Comparison of ENCODE assay signal across 8 cellular contexts in genomic region chr10:97572214-97572989, GRCh38. TPM values are rescaled to one million over a fixed set of nuclear protein-coding genes. Genes with fewer than 3 reads are reported as not detected.
DNase-seq lines count a peak whose midpoint lies in the region; ATAC-seq lines count a peak whose summit lies in the region.

ANKRD2 (plus strand) TSS chr10:97572779; CDS start chr10:97572789, 10 bp downstream.

- no peaks in the 10 kb centered on the region for H3K4me1 Mint-ChIP-seq in naive B cell

- H3K4me3 ChIP-seq in NT2/D1 (ENCODE audit: insufficient read length, low read depth) (no peak within 1 kb of the TSS), esophagus (ENCODE audit: low read depth in 1 of 2, low read length in 2 of 2) (no peak within 1 kb of the TSS)

- H3K9me3 ChIP-seq in NT2/D1 (ENCODE audit: insufficient read depth, low read length) (no peaks in the 10 kb centered on the region), esophagus (ENCODE audit: control insufficient read depth in 2 of 2, insufficient read depth in 1 of 2, low read depth in 1 of 2, low read length in 1 of 2) (no peaks in the 10 kb centered on the region)

- ATAC-seq in HG02642 (IDR thresholded peaks at IDR 0.05; ENCODE audit: poor library complexity, unreplicated experiment) (peak; percentile 54), naive B cell (ENCODE audit: low read depth in 2 of 2) (peak; percentile 68 to 77), HG02623 (IDR thresholded peaks at IDR 0.05; ENCODE audit: unreplicated experiment) (no peak)
- peak; percentile 66 for ATAC-seq in stimulated activated naive CD8-positive, alpha-beta T cell treated with anti-CD3 and anti-CD28 coated beads, Interleukin-15, Interleukin-2, amounts not matched to agents 100 U/mL and 50 U/mL, for 24 hours

- peak within 1 kb of the TSS; percentile 50 for H3K9ac ChIP-seq in NT2/D1 (ENCODE audit: insufficient read length, low read depth)

- no peaks in the 10 kb centered on the region for H3K9me3 Mint-ChIP-seq in naive B cell

- 58 to 64% methylated on average over 16 of the region's 16 CpGs for WGBS in esophagus, 2 donors

- no peak within 1 kb of the TSS for H3K27ac Mint-ChIP-seq in naive B cell

- H3K27me3 ChIP-seq in NT2/D1 (ENCODE audit: insufficient read depth, insufficient read length) = no peaks in the 10 kb centered on the region
- H3K27me3 ChIP-seq in esophagus (ENCODE audit: control insufficient read depth in 1 of 2, insufficient read depth in 2 of 2, low read length in 2 of 2) = no peaks in the 10 kb centered on the region

- peaks cover 0 to 4% (median 0%) of the 10 kb centered on the region in 3 donors for H3K27me3 Mint-ChIP-seq in naive B cell

- H3K36me3 Mint-ChIP-seq in naive B cell = no peaks in the 10 kb centered on the region

- peak within 1 kb of the TSS; percentile 95 to 97 for H3K27ac ChIP-seq in esophagus (ENCODE audit: low read depth in 2 of 2, low read length in 1 of 2)

- peak; percentile 88 for DNase-seq in ELF-1 (ENCODE audit: low read depth, low spot score)
- DNase-seq in NT2/D1 (ENCODE audit: low read depth, low spot score) = peak; percentile 51
- peak; percentile 34 for DNase-seq in activated T-cell treated with anti-CD3 and anti-CD28 coated beads for 1 hour (ENCODE audit: low read depth)
- DNase-seq in naive B cell = peak; percentile 36
- DNase-seq in stimulated activated naive CD8-positive, alpha-beta T cell treated with anti-CD3 and anti-CD28 coated beads, Interleukin-15, Interleukin-2, amounts not matched to agents 100 U/mL and 50 U/mL, for 24 hours = peak; percentile 68

- H3K4me1 ChIP-seq in NT2/D1 (ENCODE audit: insufficient read depth, insufficient read length) (peaks cover 14% of the 10 kb centered on the region), esophagus (ENCODE audit: control insufficient read depth in 2 of 2, insufficient read depth in 2 of 2, low read length in 1 of 2) (peaks cover 4 to 23% of the 10 kb centered on the region in 2 donors)

- peaks cover 23% of the 10 kb centered on the region for H3K36me3 ChIP-seq in NT2/D1 (ENCODE audit: insufficient read depth, insufficient read length, low read length)
- H3K36me3 ChIP-seq in esophagus (ENCODE audit: control insufficient read depth in 2 of 2, insufficient read depth in 2 of 2, low read length in 1 of 2) = peaks cover 0 to 6% of the 10 kb centered on the region in 2 donors

- H3K4me3 Mint-ChIP-seq in naive B cell = no peak within 1 kb of the TSS

RNA-seq across cellular contexts. Expression of gene ANKRD2, which starts in this region (rescaled TPM):
- polyA plus RNA-seq in esophagus = under 1 TPM; 0.43 to 0.46 TPM
- polyA plus RNA-seq in naive B cell (ENCODE audit: low read depth in 6 of 6) = not detected

Comparison
In these comparisons a context has a peak if more than half of its experiments do, and no peak if none do; other contexts are left out.
1. Peak in DNase-seq and ATAC-seq in naive B cell; RNA of the gene not detected or under 1 TPM.
2. DNase-seq: peak in every context shown above with its lines; median percentile 88 in ELF-1; 68 in stimulated activated naive CD8-positive, alpha-beta T cell treated with anti-CD3 and anti-CD28 coated beads, Interleukin-15, Interleukin-2, amounts not matched to agents 100 U/mL and 50 U/mL, for 24 hours; 51 in NT2/D1; 36 in naive B cell; 34 in activated T-cell treated with anti-CD3 and anti-CD28 coated beads for 1 hour.